ENCODE assay signal across 1 cellular context in the genomic region with DNA sequence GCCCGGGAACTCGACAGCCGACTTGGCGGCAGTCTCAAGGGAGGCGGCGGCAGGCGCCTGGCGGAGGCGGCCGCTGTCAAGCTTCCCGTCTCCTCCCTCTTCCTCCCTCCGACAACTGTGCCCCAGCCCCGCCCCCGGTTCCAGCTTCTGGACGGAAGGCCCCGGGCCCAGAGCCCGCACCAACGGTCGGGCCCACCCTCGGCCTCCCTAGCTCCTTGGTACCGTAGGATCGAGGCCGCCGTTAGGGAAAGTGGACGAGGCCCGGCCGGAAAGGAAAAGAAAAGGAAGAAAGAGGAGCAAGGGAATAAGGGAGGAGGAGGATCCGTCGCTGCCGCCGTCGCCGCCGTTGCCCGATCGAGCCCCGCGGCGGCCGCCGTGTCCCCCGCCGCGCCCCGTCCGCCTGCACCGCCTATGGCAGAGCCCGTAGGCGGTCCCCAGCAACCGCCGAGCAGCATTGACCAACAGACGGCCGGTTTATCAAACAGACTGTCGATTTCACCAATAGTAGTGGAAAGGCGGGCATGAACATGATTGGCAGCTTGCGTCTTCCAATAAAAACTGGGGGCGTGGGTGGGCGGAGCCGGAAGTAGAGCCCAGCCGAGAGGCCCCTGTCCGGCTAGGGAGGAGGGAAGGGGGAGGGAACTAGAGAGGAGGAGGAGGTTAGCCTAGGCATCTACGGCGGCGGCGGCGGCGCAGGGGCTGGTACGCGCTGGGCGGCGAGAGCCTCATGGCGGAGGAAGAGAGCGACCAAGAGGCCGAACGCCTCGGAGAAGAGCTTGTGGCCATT.
TF ChIP-seq lines count a peak whose summit lies in the region.

A gene with protein sequence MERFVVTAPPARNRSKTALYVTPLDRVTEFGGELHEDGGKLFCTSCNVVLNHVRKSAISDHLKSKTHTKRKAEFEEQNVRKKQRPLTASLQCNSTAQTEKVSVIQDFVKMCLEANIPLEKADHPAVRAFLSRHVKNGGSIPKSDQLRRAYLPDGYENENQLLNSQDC (minus strand): TSS at position 413 of the 787 bp plus-strand sequence. CDS start 3,029 bp downstream, outside the sequence.
A gene (plus strand): TSS at position 663 of the 787 bp plus-strand sequence. CDS start 65 bp downstream, at position 728.

TF ChIP-seq in HepG2, 621 proteins besides CTCF, POLR2A, EP300 and RAD21 (continued from another document and continues in another):
- TF ChIP-seq MTF1 (CRISPR knock-in tag; IDR thresholded peaks at IDR 0.05) (0 out of 2 replicates have a peak, but pooled peaks have one; percentile 50), NFIC (IDR thresholded peaks at IDR 0.05; ENCODE audit: low read length) (no peak), BRCA1 (CRISPR knock-in tag; IDR thresholded peaks at IDR 0.05) (no peak), PAX8 (CRISPR knock-in tag; IDR thresholded peaks at IDR 0.05; ENCODE audit: borderline replicate concordance) (no peak), ZKSCAN5 (CRISPR knock-in tag; IDR thresholded peaks at IDR 0.05) (no peak), ATF1 (CRISPR knock-in tag; IDR thresholded peaks at IDR 0.05) (peak; percentile 78; the same call in 1 of the 2 replicates), PHF20 (CRISPR knock-in tag; IDR thresholded peaks at IDR 0.05) (no peak; the same call in 1 of the 2 replicates), ZNF180 (CRISPR knock-in tag; IDR thresholded peaks at IDR 0.05; ENCODE audit: borderline replicate concordance, low read depth) (no peak), SMAD9 (CRISPR knock-in tag; IDR thresholded peaks at IDR 0.05) (no peak), PCBP1 (IDR thresholded peaks at IDR 0.05; ENCODE audit: borderline replicate concordance, low read depth, low read length) (0 out of 2 replicates have a peak, but pooled peaks have one; percentile 74), ZNF75D (CRISPR knock-in tag; IDR thresholded peaks at IDR 0.05; ENCODE audit: borderline replicate concordance) (no peak), KDM2A (CRISPR knock-in tag; IDR thresholded peaks at IDR 0.05; ENCODE audit: borderline replicate concordance, low read depth) (peak; percentile 58; the same call in 1 of the 2 replicates), ZNF549 (CRISPR knock-in tag; IDR thresholded peaks at IDR 0.05) (no peak), CBX5 (CRISPR knock-in tag; IDR thresholded peaks at IDR 0.05; ENCODE audit: borderline replicate concordance) (no peak; the same call in 1 of the 2 replicates), GTF2F1 (IDR thresholded peaks at IDR 0.05; ENCODE audit: low read length) (no peak), SMARCC2 (IDR thresholded peaks at IDR 0.05) (no peak), ZNF713 (CRISPR knock-in tag; IDR thresholded peaks at IDR 0.05) (0 out of 2 replicates have a peak, but pooled peaks have one; percentile 51), BORCS8-MEF2B (CRISPR knock-in tag; IDR thresholded peaks at IDR 0.05) (peak; percentile 43; the same call in 1 of the 2 replicates), ZNF766 (CRISPR knock-in tag; IDR thresholded peaks at IDR 0.05; ENCODE audit: borderline replicate concordance) (no peak), RXRB (CRISPR knock-in tag; IDR thresholded peaks at IDR 0.05; ENCODE audit: borderline replicate concordance) (0 out of 2 replicates have a peak, but pooled peaks have one; percentile 45), U2AF1 (optimal IDR thresholded peaks at IDR 0.05; ENCODE audit: low read depth, low read length) (peak; percentile 85), ZNF160 (CRISPR knock-in tag; IDR thresholded peaks at IDR 0.05) (0 out of 2 replicates have a peak, but pooled peaks have one; percentile 19), CREM (IDR thresholded peaks at IDR 0.05) (peak; percentile 60), CREM (CRISPR knock-in tag; IDR thresholded peaks at IDR 0.05) (no peak), ZNF121 (CRISPR knock-in tag; IDR thresholded peaks at IDR 0.05) (no peak), POGZ (CRISPR knock-in tag; IDR thresholded peaks at IDR 0.05) (peak; percentile 82; the same call in 1 of the 2 replicates), NFE2 (CRISPR knock-in tag; IDR thresholded peaks at IDR 0.05) (no peak), ZNF335 (CRISPR knock-in tag; IDR thresholded peaks at IDR 0.05) (peak; percentile 24; the same call in 1 of the 2 replicates), NFE2L2 (IDR thresholded peaks at IDR 0.05; ENCODE audit: low read length) (no peak), POLR2AphosphoS2 (IDR thresholded peaks at IDR 0.05; ENCODE audit: low read depth, low read length) (no peak), ZNF234 (CRISPR knock-in tag; conservative IDR thresholded peaks at IDR 0.05) (no peak), MAF1 (CRISPR knock-in tag; IDR thresholded peaks at IDR 0.05; ENCODE audit: borderline replicate concordance) (peak; percentile 77; the same call in 1 of the 2 replicates), PPARG (CRISPR knock-in tag; conservative IDR thresholded peaks at IDR 0.05) (no peak), ZFY (CRISPR knock-in tag; IDR thresholded peaks at IDR 0.05) (peak; percentile 98)
- TF ChIP-seq, protein P1, sequence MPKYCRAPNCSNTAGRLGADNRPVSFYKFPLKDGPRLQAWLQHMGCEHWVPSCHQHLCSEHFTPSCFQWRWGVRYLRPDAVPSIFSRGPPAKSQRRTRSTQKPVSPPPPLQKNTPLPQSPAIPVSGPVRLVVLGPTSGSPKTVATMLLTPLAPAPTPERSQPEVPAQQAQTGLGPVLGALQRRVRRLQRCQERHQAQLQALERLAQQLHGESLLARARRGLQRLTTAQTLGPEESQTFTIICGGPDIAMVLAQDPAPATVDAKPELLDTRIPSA (CRISPR knock-in tag; IDR thresholded peaks at IDR 0.05; ENCODE audit: borderline replicate concordance): no peak; the same call in 1 of the 2 replicates
- TF ChIP-seq, protein P2, sequence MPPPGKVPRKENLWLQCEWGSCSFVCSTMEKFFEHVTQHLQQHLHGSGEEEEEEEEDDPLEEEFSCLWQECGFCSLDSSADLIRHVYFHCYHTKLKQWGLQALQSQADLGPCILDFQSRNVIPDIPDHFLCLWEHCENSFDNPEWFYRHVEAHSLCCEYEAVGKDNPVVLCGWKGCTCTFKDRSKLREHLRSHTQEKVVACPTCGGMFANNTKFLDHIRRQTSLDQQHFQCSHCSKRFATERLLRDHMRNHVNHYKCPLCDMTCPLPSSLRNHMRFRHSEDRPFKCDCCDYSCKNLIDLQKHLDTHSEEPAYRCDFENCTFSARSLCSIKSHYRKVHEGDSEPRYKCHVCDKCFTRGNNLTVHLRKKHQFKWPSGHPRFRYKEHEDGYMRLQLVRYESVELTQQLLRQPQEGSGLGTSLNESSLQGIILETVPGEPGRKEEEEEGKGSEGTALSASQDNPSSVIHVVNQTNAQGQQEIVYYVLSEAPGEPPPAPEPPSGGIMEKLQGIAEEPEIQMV (CRISPR knock-in tag; IDR thresholded peaks at IDR 0.05; ENCODE audit: low read depth): peak; percentile 65; the same call in 1 of the 2 replicates
- TF ChIP-seq, protein P3, sequence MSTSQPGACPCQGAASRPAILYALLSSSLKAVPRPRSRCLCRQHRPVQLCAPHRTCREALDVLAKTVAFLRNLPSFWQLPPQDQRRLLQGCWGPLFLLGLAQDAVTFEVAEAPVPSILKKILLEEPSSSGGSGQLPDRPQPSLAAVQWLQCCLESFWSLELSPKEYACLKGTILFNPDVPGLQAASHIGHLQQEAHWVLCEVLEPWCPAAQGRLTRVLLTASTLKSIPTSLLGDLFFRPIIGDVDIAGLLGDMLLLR (CRISPR knock-in tag; IDR thresholded peaks at IDR 0.05): no peak
- TF ChIP-seq, protein P4, sequence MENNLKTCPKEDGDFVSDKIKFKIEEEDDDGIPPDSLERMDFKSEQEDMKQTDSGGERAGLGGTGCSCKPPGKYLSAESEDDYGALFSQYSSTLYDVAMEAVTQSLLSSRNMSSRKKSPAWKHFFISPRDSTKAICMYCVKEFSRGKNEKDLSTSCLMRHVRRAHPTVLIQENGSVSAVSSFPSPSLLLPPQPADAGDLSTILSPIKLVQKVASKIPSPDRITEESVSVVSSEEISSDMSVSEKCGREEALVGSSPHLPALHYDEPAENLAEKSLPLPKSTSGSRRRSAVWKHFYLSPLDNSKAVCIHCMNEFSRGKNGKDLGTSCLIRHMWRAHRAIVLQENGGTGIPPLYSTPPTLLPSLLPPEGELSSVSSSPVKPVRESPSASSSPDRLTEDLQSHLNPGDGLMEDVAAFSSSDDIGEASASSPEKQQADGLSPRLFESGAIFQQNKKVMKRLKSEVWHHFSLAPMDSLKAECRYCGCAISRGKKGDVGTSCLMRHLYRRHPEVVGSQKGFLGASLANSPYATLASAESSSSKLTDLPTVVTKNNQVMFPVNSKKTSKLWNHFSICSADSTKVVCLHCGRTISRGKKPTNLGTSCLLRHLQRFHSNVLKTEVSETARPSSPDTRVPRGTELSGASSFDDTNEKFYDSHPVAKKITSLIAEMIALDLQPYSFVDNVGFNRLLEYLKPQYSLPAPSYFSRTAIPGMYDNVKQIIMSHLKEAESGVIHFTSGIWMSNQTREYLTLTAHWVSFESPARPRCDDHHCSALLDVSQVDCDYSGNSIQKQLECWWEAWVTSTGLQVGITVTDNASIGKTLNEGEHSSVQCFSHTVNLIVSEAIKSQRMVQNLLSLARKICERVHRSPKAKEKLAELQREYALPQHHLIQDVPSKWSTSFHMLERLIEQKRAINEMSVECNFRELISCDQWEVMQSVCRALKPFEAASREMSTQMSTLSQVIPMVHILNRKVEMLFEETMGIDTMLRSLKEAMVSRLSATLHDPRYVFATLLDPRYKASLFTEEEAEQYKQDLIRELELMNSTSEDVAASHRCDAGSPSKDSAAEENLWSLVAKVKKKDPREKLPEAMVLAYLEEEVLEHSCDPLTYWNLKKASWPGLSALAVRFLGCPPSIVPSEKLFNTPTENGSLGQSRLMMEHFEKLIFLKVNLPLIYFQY (CRISPR knock-in tag; IDR thresholded peaks at IDR 0.05; ENCODE audit: borderline replicate concordance): no peak; the same call in 1 of the 2 replicates
- TF ChIP-seq, protein P5, sequence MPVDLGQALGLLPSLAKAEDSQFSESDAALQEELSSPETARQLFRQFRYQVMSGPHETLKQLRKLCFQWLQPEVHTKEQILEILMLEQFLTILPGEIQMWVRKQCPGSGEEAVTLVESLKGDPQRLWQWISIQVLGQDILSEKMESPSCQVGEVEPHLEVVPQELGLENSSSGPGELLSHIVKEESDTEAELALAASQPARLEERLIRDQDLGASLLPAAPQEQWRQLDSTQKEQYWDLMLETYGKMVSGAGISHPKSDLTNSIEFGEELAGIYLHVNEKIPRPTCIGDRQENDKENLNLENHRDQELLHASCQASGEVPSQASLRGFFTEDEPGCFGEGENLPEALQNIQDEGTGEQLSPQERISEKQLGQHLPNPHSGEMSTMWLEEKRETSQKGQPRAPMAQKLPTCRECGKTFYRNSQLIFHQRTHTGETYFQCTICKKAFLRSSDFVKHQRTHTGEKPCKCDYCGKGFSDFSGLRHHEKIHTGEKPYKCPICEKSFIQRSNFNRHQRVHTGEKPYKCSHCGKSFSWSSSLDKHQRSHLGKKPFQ (CRISPR knock-in tag; IDR thresholded peaks at IDR 0.05; ENCODE audit: insufficient replicate concordance): peak; percentile 83
- TF ChIP-seq, protein P6, sequence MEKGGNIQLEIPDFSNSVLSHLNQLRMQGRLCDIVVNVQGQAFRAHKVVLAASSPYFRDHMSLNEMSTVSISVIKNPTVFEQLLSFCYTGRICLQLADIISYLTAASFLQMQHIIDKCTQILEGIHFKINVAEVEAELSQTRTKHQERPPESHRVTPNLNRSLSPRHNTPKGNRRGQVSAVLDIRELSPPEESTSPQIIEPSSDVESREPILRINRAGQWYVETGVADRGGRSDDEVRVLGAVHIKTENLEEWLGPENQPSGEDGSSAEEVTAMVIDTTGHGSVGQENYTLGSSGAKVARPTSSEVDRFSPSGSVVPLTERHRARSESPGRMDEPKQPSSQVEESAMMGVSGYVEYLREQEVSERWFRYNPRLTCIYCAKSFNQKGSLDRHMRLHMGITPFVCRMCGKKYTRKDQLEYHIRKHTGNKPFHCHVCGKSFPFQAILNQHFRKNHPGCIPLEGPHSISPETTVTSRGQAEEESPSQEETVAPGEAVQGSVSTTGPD (CRISPR knock-in tag; IDR thresholded peaks at IDR 0.05): no peak
- TF ChIP-seq, protein P7, sequence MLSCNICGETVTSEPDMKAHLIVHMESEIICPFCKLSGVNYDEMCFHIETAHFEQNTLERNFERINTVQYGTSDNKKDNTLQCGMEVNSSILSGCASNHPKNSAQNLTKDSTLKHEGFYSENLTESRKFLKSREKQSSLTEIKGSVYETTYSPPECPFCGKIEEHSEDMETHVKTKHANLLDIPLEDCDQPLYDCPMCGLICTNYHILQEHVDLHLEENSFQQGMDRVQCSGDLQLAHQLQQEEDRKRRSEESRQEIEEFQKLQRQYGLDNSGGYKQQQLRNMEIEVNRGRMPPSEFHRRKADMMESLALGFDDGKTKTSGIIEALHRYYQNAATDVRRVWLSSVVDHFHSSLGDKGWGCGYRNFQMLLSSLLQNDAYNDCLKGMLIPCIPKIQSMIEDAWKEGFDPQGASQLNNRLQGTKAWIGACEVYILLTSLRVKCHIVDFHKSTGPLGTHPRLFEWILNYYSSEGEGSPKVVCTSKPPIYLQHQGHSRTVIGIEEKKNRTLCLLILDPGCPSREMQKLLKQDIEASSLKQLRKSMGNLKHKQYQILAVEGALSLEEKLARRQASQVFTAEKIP (CRISPR knock-in tag; IDR thresholded peaks at IDR 0.05; ENCODE audit: borderline replicate concordance): no peak
- TF ChIP-seq, protein P8, sequence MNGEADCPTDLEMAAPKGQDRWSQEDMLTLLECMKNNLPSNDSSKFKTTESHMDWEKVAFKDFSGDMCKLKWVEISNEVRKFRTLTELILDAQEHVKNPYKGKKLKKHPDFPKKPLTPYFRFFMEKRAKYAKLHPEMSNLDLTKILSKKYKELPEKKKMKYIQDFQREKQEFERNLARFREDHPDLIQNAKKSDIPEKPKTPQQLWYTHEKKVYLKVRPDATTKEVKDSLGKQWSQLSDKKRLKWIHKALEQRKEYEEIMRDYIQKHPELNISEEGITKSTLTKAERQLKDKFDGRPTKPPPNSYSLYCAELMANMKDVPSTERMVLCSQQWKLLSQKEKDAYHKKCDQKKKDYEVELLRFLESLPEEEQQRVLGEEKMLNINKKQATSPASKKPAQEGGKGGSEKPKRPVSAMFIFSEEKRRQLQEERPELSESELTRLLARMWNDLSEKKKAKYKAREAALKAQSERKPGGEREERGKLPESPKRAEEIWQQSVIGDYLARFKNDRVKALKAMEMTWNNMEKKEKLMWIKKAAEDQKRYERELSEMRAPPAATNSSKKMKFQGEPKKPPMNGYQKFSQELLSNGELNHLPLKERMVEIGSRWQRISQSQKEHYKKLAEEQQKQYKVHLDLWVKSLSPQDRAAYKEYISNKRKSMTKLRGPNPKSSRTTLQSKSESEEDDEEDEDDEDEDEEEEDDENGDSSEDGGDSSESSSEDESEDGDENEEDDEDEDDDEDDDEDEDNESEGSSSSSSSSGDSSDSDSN (CRISPR knock-in tag; IDR thresholded peaks at IDR 0.05): peak; percentile 68
- TF ChIP-seq, protein P9, sequence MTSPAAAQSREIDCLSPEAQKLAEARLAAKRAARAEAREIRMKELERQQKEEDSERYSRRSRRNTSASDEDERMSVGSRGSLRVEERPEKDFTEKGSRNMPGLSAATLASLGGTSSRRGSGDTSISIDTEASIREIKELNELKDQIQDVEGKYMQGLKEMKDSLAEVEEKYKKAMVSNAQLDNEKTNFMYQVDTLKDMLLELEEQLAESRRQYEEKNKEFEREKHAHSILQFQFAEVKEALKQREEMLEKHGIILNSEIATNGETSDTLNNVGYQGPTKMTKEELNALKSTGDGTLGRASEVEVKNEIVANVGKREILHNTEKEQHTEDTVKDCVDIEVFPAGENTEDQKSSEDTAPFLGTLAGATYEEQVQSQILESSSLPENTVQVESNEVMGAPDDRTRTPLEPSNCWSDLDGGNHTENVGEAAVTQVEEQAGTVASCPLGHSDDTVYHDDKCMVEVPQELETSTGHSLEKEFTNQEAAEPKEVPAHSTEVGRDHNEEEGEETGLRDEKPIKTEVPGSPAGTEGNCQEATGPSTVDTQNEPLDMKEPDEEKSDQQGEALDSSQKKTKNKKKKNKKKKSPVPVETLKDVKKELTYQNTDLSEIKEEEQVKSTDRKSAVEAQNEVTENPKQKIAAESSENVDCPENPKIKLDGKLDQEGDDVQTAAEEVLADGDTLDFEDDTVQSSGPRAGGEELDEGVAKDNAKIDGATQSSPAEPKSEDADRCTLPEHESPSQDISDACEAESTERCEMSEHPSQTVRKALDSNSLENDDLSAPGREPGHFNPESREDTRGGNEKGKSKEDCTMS (CRISPR knock-in tag; conservative IDR thresholded peaks at IDR 0.05): no peak
